ENCODE assay signal across 23 cellular contexts in the genomic region with DNA sequence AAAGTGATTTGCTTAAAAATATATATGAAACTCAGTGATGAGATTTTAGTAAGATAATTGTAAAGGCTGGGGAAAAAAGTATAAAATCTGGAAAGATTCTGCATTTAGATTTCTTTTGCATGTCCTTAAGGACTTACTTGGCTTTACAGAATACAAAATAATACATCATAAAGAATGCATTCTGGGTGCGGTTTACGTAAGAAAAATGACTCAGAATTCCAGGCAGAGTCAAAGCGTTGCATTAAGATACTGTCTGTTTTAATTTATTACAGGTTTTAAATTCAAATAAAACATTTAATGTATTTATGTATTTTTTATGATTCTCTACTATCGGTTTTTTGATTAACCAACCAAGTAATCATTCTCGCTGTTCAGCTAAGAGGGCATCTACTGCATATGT.
DNase-seq lines count a peak whose midpoint lies in the region; ATAC-seq and TF ChIP-seq lines count a peak whose summit lies in the region.
"Had no signal": no experiment of that assay in that cellular context is flagged by ENCODE, and none has a peak within 500 bp of the region (broad histone marks: within the 10 kb centered on the region; RNA-seq: fewer than 3 reads in every experiment).

No MANE protein-coding gene starts in this region.

- no peaks in the 10 kb centered on the region for H3K79me2 ChIP-seq in GM23248 (ENCODE audit: insufficient read depth)

- no peaks in the 10 kb centered on the region for H3K4me1 ChIP-seq in GM23248 (ENCODE audit: insufficient read depth)
- peaks cover 16% of the 10 kb centered on the region for H3K4me1 ChIP-seq in adipocyte (ENCODE audit: control insufficient read depth, insufficient read depth, low read length)

- ATAC-seq in HG02870 (IDR thresholded peaks at IDR 0.05; ENCODE audit: unreplicated experiment) (no peak), HG02798 (IDR thresholded peaks at IDR 0.05; ENCODE audit: poor library complexity, unreplicated experiment) (no peak)
- ATAC-seq: HCT116 had no signal

- TF ChIP-seq CTCF in epithelial cell of esophagus (IDR thresholded peaks at IDR 0.05; ENCODE audit: insufficient read depth, low read depth, low read length, missing control alignments), result no peak

- H2AFZ ChIP-seq in GM23248, result no peak overlapping the region

- no peaks in the 10 kb centered on the region for H3F3A ChIP-seq in GM23248 (ENCODE audit: insufficient read depth)

- H3K36me3 ChIP-seq in GM23248 (ENCODE audit: low read depth) (no peaks in the 10 kb centered on the region), adipocyte (ENCODE audit: control insufficient read depth, insufficient read depth, low read length, severe bottlenecking) (no peaks in the 10 kb centered on the region)
- H3K36me3 ChIP-seq: BLaER1 treated with 17β-estradiol and CSF1 and Interleukin-3, amounts not matched to agents 10 nM and 100 nM had no signal

- no peak overlapping the region for H3K4me2 ChIP-seq in GM23248 (ENCODE audit: unreplicated experiment)
- H3K4me2 ChIP-seq: BLaER1 treated with 17β-estradiol and CSF1 and Interleukin-3, amounts not matched to agents 10 nM and 100 nM had no signal

- H3K9ac ChIP-seq in GM23248 (no peak overlapping the region), adipocyte (ENCODE audit: low read length) (no peak overlapping the region)
- H3K9ac ChIP-seq: BLaER1 treated with 17β-estradiol and CSF1 and Interleukin-3, amounts not matched to agents 10 nM and 100 nM had no signal

- H3K9me3 ChIP-seq in GM23248 (ENCODE audit: low read depth) (no peaks in the 10 kb centered on the region), adipocyte (ENCODE audit: control insufficient read depth, low read length) (no peaks in the 10 kb centered on the region)

- no peak overlapping the region for H3K27ac ChIP-seq in GM23248
- H3K27ac ChIP-seq: BLaER1 treated with 17β-estradiol and CSF1 and Interleukin-3, amounts not matched to agents 10 nM and 100 nM had no signal

- 73 to 75% methylated on average over 5 of the region's 5 CpGs for WGBS in GM23248 (ENCODE audit: low coverage in 1 of 2, low lambda C conversion rate in 2 of 2, missing lambda C conversion rate in 2 of 2), 2 experiments

- DNase-seq in GM23248 (peak; percentile 41), adipocyte (ENCODE audit: low read depth) (peak; percentile 10), epithelial cell of esophagus (ENCODE audit: low read depth) (peak; percentile 34), fibroblast of the conjunctiva (ENCODE audit: low read depth) (peak; percentile 6), AML-193 (lab: John Stamatoyannopoulos, UW) (no peak), hypothalamus (lab: John Stamatoyannopoulos, UW) (no peak)
- DNase-seq: CD4-positive, alpha-beta T cell; DMS53; GF-D8; KG1; MM.1S; NCI-H1048; NCI-H1417; NCI-H1694; NCI-H2029 treated with DMSO at 0.1 percent for 48 hours; NCI-H446 treated with DMSO at 0.1 percent for 48 hours; NCI-H69; RPMI8226; SHP77 had no signal

- in situ Hi-C loops in GM23248 (cut with MboI), result loop anchor here (10.0 to 25.0 kb wide), 2 partner anchors 615 to 1057 kb away; no protein-coding TSS in a partner anchor

- no peaks in the 10 kb centered on the region for H3K27me3 ChIP-seq in GM23248 (replicated peaks; ENCODE audit: insufficient read depth)
- no peaks in the 10 kb centered on the region for H3K27me3 ChIP-seq in adipocyte (replicated peaks; ENCODE audit: control insufficient read depth, insufficient read depth, low read length)
- H3K27me3 ChIP-seq: BLaER1 treated with 17β-estradiol and CSF1 and Interleukin-3, amounts not matched to agents 10 nM and 100 nM had no signal

- no peaks in the 10 kb centered on the region for H3K9me2 ChIP-seq in GM23248 (ENCODE audit: insufficient read depth)

- H4K20me1 ChIP-seq in GM23248 (ENCODE audit: insufficient read depth), result no peaks in the 10 kb centered on the region
- H4K20me1 ChIP-seq: BLaER1 treated with 17β-estradiol and CSF1 and Interleukin-3, amounts not matched to agents 10 nM and 100 nM had no signal

- H3K4me3 ChIP-seq in GM23248, result no peak overlapping the region
- no peak overlapping the region for H3K4me3 ChIP-seq in adipocyte (ENCODE audit: low read length)
- no peak overlapping the region for H3K4me3 ChIP-seq in epithelial cell of esophagus (ENCODE audit: low read length)
- H3K4me3 ChIP-seq: BLaER1 treated with 17β-estradiol and CSF1 and Interleukin-3, amounts not matched to agents 10 nM and 100 nM had no signal

Comparison
In these comparisons a context has a peak if more than half of its experiments do, and no peak if none do; other contexts are left out.
1. DNase-seq: peak in GM23248 (single experiment), adipocyte (single experiment), epithelial cell of esophagus (single experiment) and fibroblast of the conjunctiva (single experiment); none in AML-193 (0 of 2) and hypothalamus (0 of 51).